11 cellular contexts compared by ENCODE assay signal in the genomic region with DNA sequence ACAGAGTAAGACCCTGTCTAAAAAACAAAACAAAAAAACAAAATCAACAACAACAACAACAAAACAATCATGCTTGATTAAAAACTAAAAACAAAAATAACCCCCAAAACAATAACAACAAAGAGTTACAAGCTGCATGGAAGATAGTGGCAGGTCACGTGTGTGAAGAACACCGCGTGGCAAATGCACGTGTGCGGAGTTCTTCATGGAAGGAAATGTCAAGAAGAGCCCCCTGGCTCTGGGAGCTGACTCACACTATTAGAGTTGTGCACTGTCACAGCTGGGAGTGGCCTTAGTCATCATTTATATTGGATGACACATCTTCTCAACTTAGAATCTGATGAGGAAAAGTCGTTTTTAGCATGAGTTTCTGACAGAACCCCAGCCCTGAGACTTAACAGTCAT.
DNase-seq lines count a peak whose midpoint lies in the region; ATAC-seq and TF ChIP-seq lines count a peak whose summit lies in the region.
"Had no signal": no experiment of that assay in that cellular context is flagged by ENCODE, and none has a peak within 500 bp of the region (broad histone marks: within the 10 kb centered on the region; RNA-seq: fewer than 3 reads in every experiment).

No MANE protein-coding gene starts in this region.

- H3K27ac ChIP-seq in GM23248 (peak overlapping the region; percentile 54), Panc1 (ENCODE audit: low read length) (no peak overlapping the region), sigmoid colon (no peak overlapping the region), coronary artery (no peak overlapping the region)

- peak overlapping the region; percentile 32 for H3K4me2 ChIP-seq in GM23248 (ENCODE audit: unreplicated experiment)

- H3K9me3 ChIP-seq in GM23248 (ENCODE audit: low read depth) (no peaks in the 10 kb centered on the region), Panc1 (ENCODE audit: control insufficient read depth, insufficient read depth, low read depth, low read length) (no peaks in the 10 kb centered on the region), sigmoid colon (no peaks in the 10 kb centered on the region)

- POLR2A ChIA-PET in Panc1 (lab: Charles Lee): no interaction called here

- H3K9me2 ChIP-seq in GM23248 (ENCODE audit: insufficient read depth): no peaks in the 10 kb centered on the region

- in situ Hi-C loops in GM23248 (cut with MboI) (no loop called here), Panc1 (cut with HindIII; ENCODE audit: low pct_unique_long_range_greater_than_20kb, low sequenced_read_pairs) (no loop called here)

- no peak overlapping the region for H3K9ac ChIP-seq in GM23248

- ATAC-seq in Panc1 (no peak), HG02623 (IDR thresholded peaks at IDR 0.05; ENCODE audit: unreplicated experiment) (no peak)

- H2AFZ ChIP-seq in GM23248: peak overlapping the region; percentile 36; the same call in 1 of the 2 replicates

- H4K20me1 ChIP-seq in GM23248 (ENCODE audit: insufficient read depth): no peaks in the 10 kb centered on the region

- H3K27me3 ChIP-seq in GM23248 (replicated peaks; ENCODE audit: insufficient read depth) (no peaks in the 10 kb centered on the region), Panc1 (ENCODE audit: control insufficient read depth, insufficient read depth, low read length) (no peaks in the 10 kb centered on the region), sigmoid colon (no peaks in the 10 kb centered on the region)

- H3K4me3 ChIP-seq in GM23248 (no peak overlapping the region), Panc1 (ENCODE audit: low read depth in 2 of 2, low read length in 2 of 2) (no peak overlapping the region), skeletal muscle cell (ENCODE audit: low read depth, low read length) (no peak overlapping the region), sigmoid colon (no peak overlapping the region), coronary artery (no peak overlapping the region)

- peaks cover 10% of the 10 kb centered on the region for H3K4me1 ChIP-seq in GM23248 (ENCODE audit: insufficient read depth)
- H3K4me1 ChIP-seq in Panc1 (ENCODE audit: control insufficient read depth, insufficient read depth, low read length): no peaks in the 10 kb centered on the region
- H3K4me1 ChIP-seq in sigmoid colon: no peaks in the 10 kb centered on the region

- CTCF ChIA-PET in Panc1 (lab: Charles Lee): no interaction called here

- intact Hi-C loops in Panc1 (cut with micrococcal nuclease; ENCODE audit: unreplicated experiment) (no loop called here), sigmoid colon (cut with DNase I) (no loop called here)

- no peak for TF ChIP-seq CTCF in Panc1 (IDR thresholded peaks at IDR 0.05)
- TF ChIP-seq CTCF in sigmoid colon (IDR thresholded peaks at IDR 0.05): no peak
- no peak for TF ChIP-seq CTCF in coronary artery (IDR thresholded peaks at IDR 0.05)

- WGBS in GM23248 (ENCODE audit: low coverage in 1 of 2, low lambda C conversion rate in 2 of 2, missing lambda C conversion rate in 2 of 2), 2 experiments: 65 to 68% methylated on average over 6 of the region's 6 CpGs
- WGBS in sigmoid colon, 2 donors: 86 to 90% methylated on average over 6 of the region's 6 CpGs

- no peaks in the 10 kb centered on the region for H3K79me2 ChIP-seq in GM23248 (ENCODE audit: insufficient read depth)

- H3K36me3 ChIP-seq in GM23248 (ENCODE audit: low read depth) (no peaks in the 10 kb centered on the region), Panc1 (ENCODE audit: control insufficient read depth, insufficient read depth, low read length) (no peaks in the 10 kb centered on the region), sigmoid colon (no peaks in the 10 kb centered on the region)

- no peak for TF ChIP-seq POLR2A in erythroblast (IDR thresholded peaks at IDR 0.05; ENCODE audit: low read length)
- no peak for TF ChIP-seq POLR2A in sigmoid colon (IDR thresholded peaks at IDR 0.05)

- no TSS peak for BruUV-seq in Panc1 (replicated peaks; lab: Mats Ljungman, UMichigan)

- DNase-seq in GM23248: peak; percentile 88
- DNase-seq in Panc1 (ENCODE audit: low read depth, low spot score): peak; percentile 8
- DNase-seq in erythroblast (lab: John Stamatoyannopoulos, UW): peak; percentile 22 to 73
- peak; percentile 11 for DNase-seq in skeletal muscle cell (ENCODE audit: low read depth)
- no peak for DNase-seq in sigmoid colon
- DNase-seq in coronary artery (ENCODE audit: low spot score): no peak
- DNase-seq: activated CD4-positive, CD25-positive, alpha-beta regulatory T cell; activated T-cell treated with anti-CD3 and anti-CD28 coated beads, Interleukin-2, amount 50 U/mL, for 24 hours; aorta; kidney had no signal

- TF ChIP-seq EP300 in sigmoid colon (IDR thresholded peaks at IDR 0.05): no peak

- H3F3A ChIP-seq in GM23248 (ENCODE audit: insufficient read depth): no peaks in the 10 kb centered on the region

Comparison
In these comparisons a context has a peak if more than half of its experiments do, and no peak if none do; other contexts are left out.
1. DNase-seq: peak in GM23248 (single experiment), Panc1 (single experiment), erythroblast (2 of 2) and skeletal muscle cell (single experiment); none in sigmoid colon (single experiment) and coronary artery (single experiment).